ENCODE assay signal across 1 cellular context in the genomic region with DNA sequence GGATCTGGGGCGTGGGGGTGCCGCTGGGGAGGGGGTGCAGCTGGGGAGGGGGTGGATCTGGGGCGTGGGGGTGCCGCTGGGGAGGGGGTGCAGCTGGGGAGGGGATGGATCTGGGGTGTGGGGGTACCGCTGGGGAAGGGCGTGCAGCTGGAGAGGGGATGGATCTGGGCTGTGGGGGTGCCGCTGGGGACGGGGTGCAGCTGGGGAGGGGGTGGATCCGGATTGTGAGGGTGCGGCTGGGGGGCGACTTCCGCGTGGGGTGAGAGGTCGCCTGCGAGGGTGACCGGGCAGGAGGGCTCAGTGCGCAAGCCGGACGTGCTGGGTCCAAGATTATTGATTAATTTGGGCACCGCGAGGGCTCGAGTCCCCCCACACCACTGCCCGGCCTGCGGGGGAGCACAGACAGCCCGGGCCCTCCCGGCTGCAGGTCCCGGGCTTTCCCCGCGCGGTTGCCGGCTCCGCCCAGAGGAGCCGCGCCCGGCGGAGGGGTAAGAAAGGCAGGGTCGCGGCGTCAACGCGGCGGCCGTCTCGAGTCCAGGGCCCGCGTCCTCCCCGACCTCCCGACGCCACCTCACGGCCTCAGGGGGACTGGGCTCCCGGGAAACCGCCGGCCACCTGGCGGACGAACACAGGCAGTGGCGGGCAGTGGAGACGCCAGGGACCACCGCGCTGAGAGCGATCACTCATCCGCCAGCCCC.
A peak's percentile ranks its signal among the peaks of the same experiment; 100 is the strongest.
TF ChIP-seq lines count a peak whose summit lies in the region.

No MANE protein-coding gene starts in this region.

TF ChIP-seq in HepG2, 621 proteins besides CTCF, POLR2A, EP300 and RAD21 (continued from another document and continues in another):
- TF ChIP-seq, protein P1, sequence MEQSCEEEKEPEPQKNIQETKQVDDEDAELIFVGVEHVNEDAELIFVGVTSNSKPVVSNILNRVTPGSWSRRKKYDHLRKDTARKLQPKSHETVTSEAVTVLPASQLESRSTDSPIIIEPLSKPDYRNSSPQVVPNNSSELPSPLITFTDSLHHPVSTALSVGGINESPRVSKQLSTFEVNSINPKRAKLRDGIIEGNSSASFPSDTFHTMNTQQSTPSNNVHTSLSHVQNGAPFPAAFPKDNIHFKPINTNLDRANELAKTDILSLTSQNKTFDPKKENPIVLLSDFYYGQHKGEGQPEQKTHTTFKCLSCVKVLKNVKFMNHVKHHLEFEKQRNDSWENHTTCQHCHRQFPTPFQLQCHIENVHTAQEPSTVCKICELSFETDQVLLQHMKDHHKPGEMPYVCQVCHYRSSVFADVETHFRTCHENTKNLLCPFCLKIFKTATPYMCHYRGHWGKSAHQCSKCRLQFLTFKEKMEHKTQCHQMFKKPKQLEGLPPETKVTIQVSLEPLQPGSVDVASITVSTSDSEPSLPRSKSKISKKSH (CRISPR knock-in tag; IDR thresholded peaks at IDR 0.05; ENCODE audit: borderline replicate concordance): no peak
- no peak for TF ChIP-seq ASH2L (IDR thresholded peaks at IDR 0.05; ENCODE audit: insufficient read length, low read depth, low read length)
- no peak; the same call in 1 of the 2 replicates for TF ChIP-seq ZFP82 (CRISPR knock-in tag; IDR thresholded peaks at IDR 0.05; ENCODE audit: borderline replicate concordance)
- no peak for TF ChIP-seq CHD2 (IDR thresholded peaks at IDR 0.05; ENCODE audit: low read depth, low read length)
- TF ChIP-seq, protein P2, sequence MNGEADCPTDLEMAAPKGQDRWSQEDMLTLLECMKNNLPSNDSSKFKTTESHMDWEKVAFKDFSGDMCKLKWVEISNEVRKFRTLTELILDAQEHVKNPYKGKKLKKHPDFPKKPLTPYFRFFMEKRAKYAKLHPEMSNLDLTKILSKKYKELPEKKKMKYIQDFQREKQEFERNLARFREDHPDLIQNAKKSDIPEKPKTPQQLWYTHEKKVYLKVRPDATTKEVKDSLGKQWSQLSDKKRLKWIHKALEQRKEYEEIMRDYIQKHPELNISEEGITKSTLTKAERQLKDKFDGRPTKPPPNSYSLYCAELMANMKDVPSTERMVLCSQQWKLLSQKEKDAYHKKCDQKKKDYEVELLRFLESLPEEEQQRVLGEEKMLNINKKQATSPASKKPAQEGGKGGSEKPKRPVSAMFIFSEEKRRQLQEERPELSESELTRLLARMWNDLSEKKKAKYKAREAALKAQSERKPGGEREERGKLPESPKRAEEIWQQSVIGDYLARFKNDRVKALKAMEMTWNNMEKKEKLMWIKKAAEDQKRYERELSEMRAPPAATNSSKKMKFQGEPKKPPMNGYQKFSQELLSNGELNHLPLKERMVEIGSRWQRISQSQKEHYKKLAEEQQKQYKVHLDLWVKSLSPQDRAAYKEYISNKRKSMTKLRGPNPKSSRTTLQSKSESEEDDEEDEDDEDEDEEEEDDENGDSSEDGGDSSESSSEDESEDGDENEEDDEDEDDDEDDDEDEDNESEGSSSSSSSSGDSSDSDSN (CRISPR knock-in tag; IDR thresholded peaks at IDR 0.05): peak; percentile 64
- TF ChIP-seq ZFP37 (CRISPR knock-in tag; IDR thresholded peaks at IDR 0.05; ENCODE audit: borderline replicate concordance): no peak
- no peak for TF ChIP-seq DR1 (CRISPR knock-in tag; IDR thresholded peaks at IDR 0.05)
- TF ChIP-seq, protein P3, sequence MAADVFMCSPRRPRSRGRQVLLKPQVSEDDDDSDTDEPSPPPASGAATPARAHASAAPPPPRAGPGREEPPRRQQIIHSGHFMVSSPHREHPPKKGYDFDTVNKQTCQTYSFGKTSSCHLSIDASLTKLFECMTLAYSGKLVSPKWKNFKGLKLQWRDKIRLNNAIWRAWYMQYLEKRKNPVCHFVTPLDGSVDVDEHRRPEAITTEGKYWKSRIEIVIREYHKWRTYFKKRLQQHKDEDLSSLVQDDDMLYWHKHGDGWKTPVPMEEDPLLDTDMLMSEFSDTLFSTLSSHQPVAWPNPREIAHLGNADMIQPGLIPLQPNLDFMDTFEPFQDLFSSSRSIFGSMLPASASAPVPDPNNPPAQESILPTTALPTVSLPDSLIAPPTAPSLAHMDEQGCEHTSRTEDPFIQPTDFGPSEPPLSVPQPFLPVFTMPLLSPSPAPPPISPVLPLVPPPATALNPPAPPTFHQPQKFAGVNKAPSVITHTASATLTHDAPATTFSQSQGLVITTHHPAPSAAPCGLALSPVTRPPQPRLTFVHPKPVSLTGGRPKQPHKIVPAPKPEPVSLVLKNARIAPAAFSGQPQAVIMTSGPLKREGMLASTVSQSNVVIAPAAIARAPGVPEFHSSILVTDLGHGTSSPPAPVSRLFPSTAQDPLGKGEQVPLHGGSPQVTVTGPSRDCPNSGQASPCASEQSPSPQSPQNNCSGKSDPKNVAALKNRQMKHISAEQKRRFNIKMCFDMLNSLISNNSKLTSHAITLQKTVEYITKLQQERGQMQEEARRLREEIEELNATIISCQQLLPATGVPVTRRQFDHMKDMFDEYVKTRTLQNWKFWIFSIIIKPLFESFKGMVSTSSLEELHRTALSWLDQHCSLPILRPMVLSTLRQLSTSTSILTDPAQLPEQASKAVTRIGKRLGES (CRISPR knock-in tag; IDR thresholded peaks at IDR 0.05; ENCODE audit: borderline replicate concordance): no peak
- TF ChIP-seq, protein P4, sequence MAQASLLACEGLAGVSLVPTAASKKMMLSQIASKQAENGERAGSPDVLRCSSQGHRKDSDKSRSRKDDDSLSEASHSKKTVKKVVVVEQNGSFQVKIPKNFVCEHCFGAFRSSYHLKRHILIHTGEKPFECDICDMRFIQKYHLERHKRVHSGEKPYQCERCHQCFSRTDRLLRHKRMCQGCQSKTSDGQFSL (CRISPR knock-in tag; IDR thresholded peaks at IDR 0.05): 0 out of 2 replicates have a peak, but pooled peaks have one; percentile 46
- TF ChIP-seq, protein P5, sequence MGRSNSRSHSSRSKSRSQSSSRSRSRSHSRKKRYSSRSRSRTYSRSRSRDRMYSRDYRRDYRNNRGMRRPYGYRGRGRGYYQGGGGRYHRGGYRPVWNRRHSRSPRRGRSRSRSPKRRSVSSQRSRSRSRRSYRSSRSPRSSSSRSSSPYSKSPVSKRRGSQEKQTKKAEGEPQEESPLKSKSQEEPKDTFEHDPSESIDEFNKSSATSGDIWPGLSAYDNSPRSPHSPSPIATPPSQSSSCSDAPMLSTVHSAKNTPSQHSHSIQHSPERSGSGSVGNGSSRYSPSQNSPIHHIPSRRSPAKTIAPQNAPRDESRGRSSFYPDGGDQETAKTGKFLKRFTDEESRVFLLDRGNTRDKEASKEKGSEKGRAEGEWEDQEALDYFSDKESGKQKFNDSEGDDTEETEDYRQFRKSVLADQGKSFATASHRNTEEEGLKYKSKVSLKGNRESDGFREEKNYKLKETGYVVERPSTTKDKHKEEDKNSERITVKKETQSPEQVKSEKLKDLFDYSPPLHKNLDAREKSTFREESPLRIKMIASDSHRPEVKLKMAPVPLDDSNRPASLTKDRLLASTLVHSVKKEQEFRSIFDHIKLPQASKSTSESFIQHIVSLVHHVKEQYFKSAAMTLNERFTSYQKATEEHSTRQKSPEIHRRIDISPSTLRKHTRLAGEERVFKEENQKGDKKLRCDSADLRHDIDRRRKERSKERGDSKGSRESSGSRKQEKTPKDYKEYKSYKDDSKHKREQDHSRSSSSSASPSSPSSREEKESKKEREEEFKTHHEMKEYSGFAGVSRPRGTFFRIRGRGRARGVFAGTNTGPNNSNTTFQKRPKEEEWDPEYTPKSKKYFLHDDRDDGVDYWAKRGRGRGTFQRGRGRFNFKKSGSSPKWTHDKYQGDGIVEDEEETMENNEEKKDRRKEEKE (IDR thresholded peaks at IDR 0.05): no peak
- TF ChIP-seq RBM39 (IDR thresholded peaks at IDR 0.05; ENCODE audit: low read depth, low read length, poor library complexity, severe bottlenecking): no peak
- TF ChIP-seq, protein P6, sequence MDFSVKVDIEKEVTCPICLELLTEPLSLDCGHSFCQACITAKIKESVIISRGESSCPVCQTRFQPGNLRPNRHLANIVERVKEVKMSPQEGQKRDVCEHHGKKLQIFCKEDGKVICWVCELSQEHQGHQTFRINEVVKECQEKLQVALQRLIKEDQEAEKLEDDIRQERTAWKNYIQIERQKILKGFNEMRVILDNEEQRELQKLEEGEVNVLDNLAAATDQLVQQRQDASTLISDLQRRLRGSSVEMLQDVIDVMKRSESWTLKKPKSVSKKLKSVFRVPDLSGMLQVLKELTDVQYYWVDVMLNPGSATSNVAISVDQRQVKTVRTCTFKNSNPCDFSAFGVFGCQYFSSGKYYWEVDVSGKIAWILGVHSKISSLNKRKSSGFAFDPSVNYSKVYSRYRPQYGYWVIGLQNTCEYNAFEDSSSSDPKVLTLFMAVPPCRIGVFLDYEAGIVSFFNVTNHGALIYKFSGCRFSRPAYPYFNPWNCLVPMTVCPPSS (IDR thresholded peaks at IDR 0.05): no peak
- TF ChIP-seq CAMTA2 (CRISPR knock-in tag; IDR thresholded peaks at IDR 0.05; ENCODE audit: borderline replicate concordance): no peak
- no peak for TF ChIP-seq ZNF296 (CRISPR knock-in tag; conservative IDR thresholded peaks at IDR 0.05)
- TF ChIP-seq, protein P7, sequence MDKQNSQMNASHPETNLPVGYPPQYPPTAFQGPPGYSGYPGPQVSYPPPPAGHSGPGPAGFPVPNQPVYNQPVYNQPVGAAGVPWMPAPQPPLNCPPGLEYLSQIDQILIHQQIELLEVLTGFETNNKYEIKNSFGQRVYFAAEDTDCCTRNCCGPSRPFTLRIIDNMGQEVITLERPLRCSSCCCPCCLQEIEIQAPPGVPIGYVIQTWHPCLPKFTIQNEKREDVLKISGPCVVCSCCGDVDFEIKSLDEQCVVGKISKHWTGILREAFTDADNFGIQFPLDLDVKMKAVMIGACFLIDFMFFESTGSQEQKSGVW (CRISPR knock-in tag; IDR thresholded peaks at IDR 0.05; ENCODE audit: borderline replicate concordance): no peak
- TF ChIP-seq TCF7 (IDR thresholded peaks at IDR 0.05; ENCODE audit: low read depth): no peak
- TF ChIP-seq PAX8 (CRISPR knock-in tag; IDR thresholded peaks at IDR 0.05; ENCODE audit: borderline replicate concordance): no peak
- no peak for TF ChIP-seq ZNF180 (CRISPR knock-in tag; IDR thresholded peaks at IDR 0.05; ENCODE audit: borderline replicate concordance, low read depth)
- no peak for TF ChIP-seq LCORL (IDR thresholded peaks at IDR 0.05)
- no peak; the same call in 1 of the 2 replicates for TF ChIP-seq LCORL (CRISPR knock-in tag; IDR thresholded peaks at IDR 0.05)
- TF ChIP-seq, protein P8, sequence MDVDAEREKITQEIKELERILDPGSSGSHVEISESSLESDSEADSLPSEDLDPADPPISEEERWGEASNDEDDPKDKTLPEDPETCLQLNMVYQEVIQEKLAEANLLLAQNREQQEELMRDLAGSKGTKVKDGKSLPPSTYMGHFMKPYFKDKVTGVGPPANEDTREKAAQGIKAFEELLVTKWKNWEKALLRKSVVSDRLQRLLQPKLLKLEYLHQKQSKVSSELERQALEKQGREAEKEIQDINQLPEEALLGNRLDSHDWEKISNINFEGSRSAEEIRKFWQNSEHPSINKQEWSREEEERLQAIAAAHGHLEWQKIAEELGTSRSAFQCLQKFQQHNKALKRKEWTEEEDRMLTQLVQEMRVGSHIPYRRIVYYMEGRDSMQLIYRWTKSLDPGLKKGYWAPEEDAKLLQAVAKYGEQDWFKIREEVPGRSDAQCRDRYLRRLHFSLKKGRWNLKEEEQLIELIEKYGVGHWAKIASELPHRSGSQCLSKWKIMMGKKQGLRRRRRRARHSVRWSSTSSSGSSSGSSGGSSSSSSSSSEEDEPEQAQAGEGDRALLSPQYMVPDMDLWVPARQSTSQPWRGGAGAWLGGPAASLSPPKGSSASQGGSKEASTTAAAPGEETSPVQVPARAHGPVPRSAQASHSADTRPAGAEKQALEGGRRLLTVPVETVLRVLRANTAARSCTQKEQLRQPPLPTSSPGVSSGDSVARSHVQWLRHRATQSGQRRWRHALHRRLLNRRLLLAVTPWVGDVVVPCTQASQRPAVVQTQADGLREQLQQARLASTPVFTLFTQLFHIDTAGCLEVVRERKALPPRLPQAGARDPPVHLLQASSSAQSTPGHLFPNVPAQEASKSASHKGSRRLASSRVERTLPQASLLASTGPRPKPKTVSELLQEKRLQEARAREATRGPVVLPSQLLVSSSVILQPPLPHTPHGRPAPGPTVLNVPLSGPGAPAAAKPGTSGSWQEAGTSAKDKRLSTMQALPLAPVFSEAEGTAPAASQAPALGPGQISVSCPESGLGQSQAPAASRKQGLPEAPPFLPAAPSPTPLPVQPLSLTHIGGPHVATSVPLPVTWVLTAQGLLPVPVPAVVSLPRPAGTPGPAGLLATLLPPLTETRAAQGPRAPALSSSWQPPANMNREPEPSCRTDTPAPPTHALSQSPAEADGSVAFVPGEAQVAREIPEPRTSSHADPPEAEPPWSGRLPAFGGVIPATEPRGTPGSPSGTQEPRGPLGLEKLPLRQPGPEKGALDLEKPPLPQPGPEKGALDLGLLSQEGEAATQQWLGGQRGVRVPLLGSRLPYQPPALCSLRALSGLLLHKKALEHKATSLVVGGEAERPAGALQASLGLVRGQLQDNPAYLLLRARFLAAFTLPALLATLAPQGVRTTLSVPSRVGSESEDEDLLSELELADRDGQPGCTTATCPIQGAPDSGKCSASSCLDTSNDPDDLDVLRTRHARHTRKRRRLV (CRISPR knock-in tag; IDR thresholded peaks at IDR 0.05): no peak
- TF ChIP-seq HOXA5 (CRISPR knock-in tag; IDR thresholded peaks at IDR 0.05): no peak; the same call in 1 of the 2 replicates
- no peak for TF ChIP-seq ZFP36L2 (CRISPR knock-in tag; IDR thresholded peaks at IDR 0.05)
- TF ChIP-seq ZNF775 (CRISPR knock-in tag; IDR thresholded peaks at IDR 0.05; ENCODE audit: borderline replicate concordance): no peak
- TF ChIP-seq SIX1 (CRISPR knock-in tag; IDR thresholded peaks at IDR 0.05; ENCODE audit: borderline replicate concordance): no peak
- no peak for TF ChIP-seq FLYWCH1 (CRISPR knock-in tag; IDR thresholded peaks at IDR 0.05)
- TF ChIP-seq, protein P9, sequence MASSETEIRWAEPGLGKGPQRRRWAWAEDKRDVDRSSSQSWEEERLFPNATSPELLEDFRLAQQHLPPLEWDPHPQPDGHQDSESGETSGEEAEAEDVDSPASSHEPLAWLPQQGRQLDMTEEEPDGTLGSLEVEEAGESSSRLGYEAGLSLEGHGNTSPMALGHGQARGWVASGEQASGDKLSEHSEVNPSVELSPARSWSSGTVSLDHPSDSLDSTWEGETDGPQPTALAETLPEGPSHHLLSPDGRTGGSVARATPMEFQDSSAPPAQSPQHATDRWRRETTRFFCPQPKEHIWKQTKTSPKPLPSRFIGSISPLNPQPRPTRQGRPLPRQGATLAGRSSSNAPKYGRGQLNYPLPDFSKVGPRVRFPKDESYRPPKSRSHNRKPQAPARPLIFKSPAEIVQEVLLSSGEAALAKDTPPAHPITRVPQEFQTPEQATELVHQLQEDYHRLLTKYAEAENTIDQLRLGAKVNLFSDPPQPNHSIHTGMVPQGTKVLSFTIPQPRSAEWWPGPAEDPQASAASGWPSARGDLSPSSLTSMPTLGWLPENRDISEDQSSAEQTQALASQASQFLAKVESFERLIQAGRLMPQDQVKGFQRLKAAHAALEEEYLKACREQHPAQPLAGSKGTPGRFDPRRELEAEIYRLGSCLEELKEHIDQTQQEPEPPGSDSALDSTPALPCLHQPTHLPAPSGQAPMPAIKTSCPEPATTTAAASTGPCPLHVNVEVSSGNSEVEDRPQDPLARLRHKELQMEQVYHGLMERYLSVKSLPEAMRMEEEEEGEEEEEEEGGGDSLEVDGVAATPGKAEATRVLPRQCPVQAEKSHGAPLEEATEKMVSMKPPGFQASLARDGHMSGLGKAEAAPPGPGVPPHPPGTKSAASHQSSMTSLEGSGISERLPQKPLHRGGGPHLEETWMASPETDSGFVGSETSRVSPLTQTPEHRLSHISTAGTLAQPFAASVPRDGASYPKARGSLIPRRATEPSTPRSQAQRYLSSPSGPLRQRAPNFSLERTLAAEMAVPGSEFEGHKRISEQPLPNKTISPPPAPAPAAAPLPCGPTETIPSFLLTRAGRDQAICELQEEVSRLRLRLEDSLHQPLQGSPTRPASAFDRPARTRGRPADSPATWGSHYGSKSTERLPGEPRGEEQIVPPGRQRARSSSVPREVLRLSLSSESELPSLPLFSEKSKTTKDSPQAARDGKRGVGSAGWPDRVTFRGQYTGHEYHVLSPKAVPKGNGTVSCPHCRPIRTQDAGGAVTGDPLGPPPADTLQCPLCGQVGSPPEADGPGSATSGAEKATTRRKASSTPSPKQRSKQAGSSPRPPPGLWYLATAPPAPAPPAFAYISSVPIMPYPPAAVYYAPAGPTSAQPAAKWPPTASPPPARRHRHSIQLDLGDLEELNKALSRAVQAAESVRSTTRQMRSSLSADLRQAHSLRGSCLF (CRISPR knock-in tag; IDR thresholded peaks at IDR 0.05; ENCODE audit: borderline replicate concordance): no peak
